Comparison of ENCODE assay signal across 1 cellular context in the genomic region with DNA sequence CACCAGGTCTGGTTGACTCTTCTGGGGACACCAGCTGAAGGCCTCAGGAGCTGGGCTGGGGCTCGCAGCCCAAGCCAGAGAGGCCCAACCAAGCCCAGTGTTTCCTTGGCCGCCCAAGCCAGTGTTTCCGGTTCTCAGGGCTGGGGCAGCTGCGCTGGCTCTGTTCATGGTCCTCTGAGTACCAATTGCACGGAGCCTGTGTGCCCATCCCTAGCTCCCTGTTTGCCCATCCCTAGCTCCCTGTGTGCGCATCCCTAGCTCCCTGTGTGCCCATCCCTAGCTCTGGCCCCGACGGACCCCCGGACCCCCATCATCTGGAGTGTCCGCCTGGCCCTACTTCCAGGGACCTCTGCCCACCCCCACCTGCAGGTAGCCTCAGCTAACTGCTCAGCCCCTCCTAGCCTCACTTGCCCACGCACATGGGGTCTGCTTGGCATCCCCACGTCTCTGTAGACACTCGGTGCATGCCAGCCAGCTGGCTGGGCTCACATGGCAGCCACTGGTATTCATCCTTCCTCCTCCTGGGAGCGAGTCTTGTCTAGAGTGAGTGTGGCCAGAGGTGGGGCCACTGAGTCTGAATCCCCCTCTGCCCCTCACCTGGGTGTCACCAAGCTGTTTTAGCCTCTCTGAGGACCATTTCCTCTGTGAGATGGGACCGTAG.
TF ChIP-seq lines count a peak whose summit lies in the region.

No MANE protein-coding gene starts in this region.

TF ChIP-seq in GM23338, 12 proteins besides CTCF, POLR2A, EP300 and RAD21 (continued from another document):
- TF ChIP-seq, protein P1, sequence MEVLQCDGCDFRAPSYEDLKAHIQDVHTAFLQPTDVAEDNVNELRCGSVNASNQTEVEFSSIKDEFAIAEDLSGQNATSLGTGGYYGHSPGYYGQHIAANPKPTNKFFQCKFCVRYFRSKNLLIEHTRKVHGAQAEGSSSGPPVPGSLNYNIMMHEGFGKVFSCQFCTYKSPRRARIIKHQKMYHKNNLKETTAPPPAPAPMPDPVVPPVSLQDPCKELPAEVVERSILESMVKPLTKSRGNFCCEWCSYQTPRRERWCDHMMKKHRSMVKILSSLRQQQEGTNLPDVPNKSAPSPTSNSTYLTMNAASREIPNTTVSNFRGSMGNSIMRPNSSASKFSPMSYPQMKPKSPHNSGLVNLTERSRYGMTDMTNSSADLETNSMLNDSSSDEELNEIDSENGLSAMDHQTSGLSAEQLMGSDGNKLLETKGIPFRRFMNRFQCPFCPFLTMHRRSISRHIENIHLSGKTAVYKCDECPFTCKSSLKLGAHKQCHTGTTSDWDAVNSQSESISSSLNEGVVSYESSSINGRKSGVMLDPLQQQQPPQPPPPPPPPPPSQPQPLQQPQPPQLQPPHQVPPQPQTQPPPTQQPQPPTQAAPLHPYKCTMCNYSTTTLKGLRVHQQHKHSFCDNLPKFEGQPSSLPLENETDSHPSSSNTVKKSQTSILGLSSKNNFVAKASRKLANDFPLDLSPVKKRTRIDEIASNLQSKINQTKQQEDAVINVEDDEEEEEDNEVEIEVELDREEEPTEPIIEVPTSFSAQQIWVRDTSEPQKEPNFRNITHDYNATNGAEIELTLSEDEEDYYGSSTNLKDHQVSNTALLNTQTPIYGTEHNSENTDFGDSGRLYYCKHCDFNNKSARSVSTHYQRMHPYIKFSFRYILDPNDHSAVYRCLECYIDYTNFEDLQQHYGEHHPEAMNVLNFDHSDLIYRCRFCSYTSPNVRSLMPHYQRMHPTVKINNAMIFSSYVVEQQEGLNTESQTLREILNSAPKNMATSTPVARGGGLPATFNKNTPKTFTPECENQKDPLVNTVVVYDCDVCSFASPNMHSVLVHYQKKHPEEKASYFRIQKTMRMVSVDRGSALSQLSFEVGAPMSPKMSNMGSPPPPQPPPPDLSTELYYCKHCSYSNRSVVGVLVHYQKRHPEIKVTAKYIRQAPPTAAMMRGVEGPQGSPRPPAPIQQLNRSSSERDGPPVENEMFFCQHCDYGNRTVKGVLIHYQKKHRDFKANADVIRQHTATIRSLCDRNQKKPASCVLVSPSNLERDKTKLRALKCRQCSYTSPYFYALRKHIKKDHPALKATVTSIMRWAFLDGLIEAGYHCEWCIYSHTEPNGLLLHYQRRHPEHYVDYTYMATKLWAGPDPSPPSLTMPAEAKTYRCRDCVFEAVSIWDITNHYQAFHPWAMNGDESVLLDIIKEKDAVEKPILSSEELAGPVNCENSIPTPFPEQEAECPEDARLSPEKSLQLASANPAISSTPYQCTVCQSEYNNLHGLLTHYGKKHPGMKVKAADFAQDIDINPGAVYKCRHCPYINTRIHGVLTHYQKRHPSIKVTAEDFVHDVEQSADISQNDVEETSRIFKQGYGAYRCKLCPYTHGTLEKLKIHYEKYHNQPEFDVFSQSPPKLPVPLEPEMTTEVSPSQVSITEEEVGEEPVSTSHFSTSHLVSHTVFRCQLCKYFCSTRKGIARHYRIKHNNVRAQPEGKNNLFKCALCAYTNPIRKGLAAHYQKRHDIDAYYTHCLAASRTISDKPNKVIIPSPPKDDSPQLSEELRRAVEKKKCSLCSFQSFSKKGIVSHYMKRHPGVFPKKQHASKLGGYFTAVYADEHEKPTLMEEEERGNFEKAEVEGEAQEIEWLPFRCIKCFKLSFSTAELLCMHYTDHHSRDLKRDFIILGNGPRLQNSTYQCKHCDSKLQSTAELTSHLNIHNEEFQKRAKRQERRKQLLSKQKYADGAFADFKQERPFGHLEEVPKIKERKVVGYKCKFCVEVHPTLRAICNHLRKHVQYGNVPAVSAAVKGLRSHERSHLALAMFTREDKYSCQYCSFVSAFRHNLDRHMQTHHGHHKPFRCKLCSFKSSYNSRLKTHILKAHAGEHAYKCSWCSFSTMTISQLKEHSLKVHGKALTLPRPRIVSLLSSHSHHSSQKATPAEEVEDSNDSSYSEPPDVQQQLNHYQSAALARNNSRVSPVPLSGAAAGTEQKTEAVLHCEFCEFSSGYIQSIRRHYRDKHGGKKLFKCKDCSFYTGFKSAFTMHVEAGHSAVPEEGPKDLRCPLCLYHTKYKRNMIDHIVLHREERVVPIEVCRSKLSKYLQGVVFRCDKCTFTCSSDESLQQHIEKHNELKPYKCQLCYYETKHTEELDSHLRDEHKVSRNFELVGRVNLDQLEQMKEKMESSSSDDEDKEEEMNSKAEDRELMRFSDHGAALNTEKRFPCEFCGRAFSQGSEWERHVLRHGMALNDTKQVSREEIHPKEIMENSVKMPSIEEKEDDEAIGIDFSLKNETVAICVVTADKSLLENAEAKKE (CRISPR knock-in tag; IDR thresholded peaks at IDR 0.05): no peak
- TF ChIP-seq, protein P2, sequence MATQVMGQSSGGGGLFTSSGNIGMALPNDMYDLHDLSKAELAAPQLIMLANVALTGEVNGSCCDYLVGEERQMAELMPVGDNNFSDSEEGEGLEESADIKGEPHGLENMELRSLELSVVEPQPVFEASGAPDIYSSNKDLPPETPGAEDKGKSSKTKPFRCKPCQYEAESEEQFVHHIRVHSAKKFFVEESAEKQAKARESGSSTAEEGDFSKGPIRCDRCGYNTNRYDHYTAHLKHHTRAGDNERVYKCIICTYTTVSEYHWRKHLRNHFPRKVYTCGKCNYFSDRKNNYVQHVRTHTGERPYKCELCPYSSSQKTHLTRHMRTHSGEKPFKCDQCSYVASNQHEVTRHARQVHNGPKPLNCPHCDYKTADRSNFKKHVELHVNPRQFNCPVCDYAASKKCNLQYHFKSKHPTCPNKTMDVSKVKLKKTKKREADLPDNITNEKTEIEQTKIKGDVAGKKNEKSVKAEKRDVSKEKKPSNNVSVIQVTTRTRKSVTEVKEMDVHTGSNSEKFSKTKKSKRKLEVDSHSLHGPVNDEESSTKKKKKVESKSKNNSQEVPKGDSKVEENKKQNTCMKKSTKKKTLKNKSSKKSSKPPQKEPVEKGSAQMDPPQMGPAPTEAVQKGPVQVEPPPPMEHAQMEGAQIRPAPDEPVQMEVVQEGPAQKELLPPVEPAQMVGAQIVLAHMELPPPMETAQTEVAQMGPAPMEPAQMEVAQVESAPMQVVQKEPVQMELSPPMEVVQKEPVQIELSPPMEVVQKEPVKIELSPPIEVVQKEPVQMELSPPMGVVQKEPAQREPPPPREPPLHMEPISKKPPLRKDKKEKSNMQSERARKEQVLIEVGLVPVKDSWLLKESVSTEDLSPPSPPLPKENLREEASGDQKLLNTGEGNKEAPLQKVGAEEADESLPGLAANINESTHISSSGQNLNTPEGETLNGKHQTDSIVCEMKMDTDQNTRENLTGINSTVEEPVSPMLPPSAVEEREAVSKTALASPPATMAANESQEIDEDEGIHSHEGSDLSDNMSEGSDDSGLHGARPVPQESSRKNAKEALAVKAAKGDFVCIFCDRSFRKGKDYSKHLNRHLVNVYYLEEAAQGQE (IDR thresholded peaks at IDR 0.05; ENCODE audit: unreplicated experiment): no peak
- TF ChIP-seq STAT1 (IDR thresholded peaks at IDR 0.05; ENCODE audit: unreplicated experiment): no peak
- no peak for TF ChIP-seq EZH2 (IDR thresholded peaks at IDR 0.05; ENCODE audit: low read depth, unreplicated experiment)
- no peak for TF ChIP-seq NANOG (IDR thresholded peaks at IDR 0.05; ENCODE audit: borderline replicate concordance)
- TF ChIP-seq, protein P3, sequence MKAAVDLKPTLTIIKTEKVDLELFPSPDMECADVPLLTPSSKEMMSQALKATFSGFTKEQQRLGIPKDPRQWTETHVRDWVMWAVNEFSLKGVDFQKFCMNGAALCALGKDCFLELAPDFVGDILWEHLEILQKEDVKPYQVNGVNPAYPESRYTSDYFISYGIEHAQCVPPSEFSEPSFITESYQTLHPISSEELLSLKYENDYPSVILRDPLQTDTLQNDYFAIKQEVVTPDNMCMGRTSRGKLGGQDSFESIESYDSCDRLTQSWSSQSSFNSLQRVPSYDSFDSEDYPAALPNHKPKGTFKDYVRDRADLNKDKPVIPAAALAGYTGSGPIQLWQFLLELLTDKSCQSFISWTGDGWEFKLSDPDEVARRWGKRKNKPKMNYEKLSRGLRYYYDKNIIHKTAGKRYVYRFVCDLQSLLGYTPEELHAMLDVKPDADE (IDR thresholded peaks at IDR 0.05): no peak
- no peak for TF ChIP-seq ZNF331 (CRISPR knock-in tag; IDR thresholded peaks at IDR 0.05; ENCODE audit: low read depth)
- no peak for TF ChIP-seq EZH2phosphoT487 (IDR thresholded peaks at IDR 0.05; ENCODE audit: unreplicated experiment)
- TF ChIP-seq JUNB (IDR thresholded peaks at IDR 0.05; ENCODE audit: unreplicated experiment): no peak
